28 cellular contexts compared by ENCODE assay signal in genomic region chr2:77210725-77211124, GRCh38.
"Had no signal": no experiment of that assay in that cellular context is flagged by ENCODE, and none has a peak within 500 bp of the region (broad histone marks: within the 10 kb centered on the region; RNA-seq: fewer than 3 reads in every experiment).

No MANE protein-coding gene starts in this region.

- H3K9me3 ChIP-seq: ovary, psoas muscle, right lobe of liver, sigmoid colon, stomach, thoracic aorta, thyroid gland, tibial nerve, upper lobe of left lung had no signal

- H3K79me2 ChIP-seq: parathyroid adenoma had no signal

- DNase-seq: naive thymus-derived CD4-positive, alpha-beta T cell; nephron progenitor cell; occipital lobe; ovary; posterior cingulate gyrus; psoas muscle; right cardiac atrium; right lobe of liver; sigmoid colon; small intestine; stimulated activated CD4-positive, alpha-beta T cell treated with anti-CD3 and anti-CD28 coated beads, Interleukin-15, amount 100 ng/mL, for 24 hours; stimulated activated CD4-positive, alpha-beta T cell treated with anti-CD3 and anti-CD28 coated beads, Interleukin-2, amount 100 ng/mL, for 24 hours; stimulated activated CD4-positive, alpha-beta T cell treated with anti-CD3 and anti-CD28 coated beads, Interleukin-2, amount 100 ng/mL, for 48 hours; stimulated activated CD4-positive, alpha-beta T cell treated with anti-CD3 and anti-CD28 coated beads, Interleukin-4, amount 100 ng/mL, for 24 hours; stimulated activated naive B cell treated with anti-CD40 and anti-IgM and Interleukin-4, amounts not matched to agents 10 μg/mL and 1 μg/mL and 100 μg/mL, for 72 hours; stimulated activated naive CD4-positive, alpha-beta T cell treated with Interleukin-2 at 50 U/mL for 16 hours; stomach; thyroid gland; trophoblast cell; upper lobe of left lung had no signal

- H3K27me3 Mint-ChIP-seq: naive thymus-derived CD4-positive, alpha-beta T cell; natural killer cell treated with Interleukin-12 subunit alpha and Interleukin-12 subunit beta and Interleukin-15 and Interleukin-18, amount 100 ng/mL, for 72 hours; progenitor cell of endocrine pancreas; stimulated activated naive B cell treated with anti-CD40 and anti-IgM and Interleukin-4, amounts not matched to agents 10 μg/mL and 1 μg/mL and 100 μg/mL, for 72 hours; stimulated activated naive CD8-positive, alpha-beta T cell treated with anti-CD3 and anti-CD28 coated beads, Interleukin-15, Interleukin-2, amounts not matched to agents 100 ng/mL and 50 ng/mL, for 24 hours had no signal

- H3K36me3 Mint-ChIP-seq: naive thymus-derived CD4-positive, alpha-beta T cell; natural killer cell treated with Interleukin-12 subunit alpha and Interleukin-12 subunit beta and Interleukin-15 and Interleukin-18, amount 100 ng/mL, for 72 hours; stimulated activated effector memory CD8-positive, alpha-beta T cell treated with anti-CD3 and anti-CD28 coated beads, Interleukin-12 subunit alpha, Interleukin-12 subunit beta, amount 100 ng/mL, for 72 hours; stimulated activated naive B cell treated with anti-CD40 and anti-IgM and Interleukin-4, amounts not matched to agents 10 μg/mL and 1 μg/mL and 100 μg/mL, for 72 hours had no signal

- ATAC-seq: naive thymus-derived CD4-positive, alpha-beta T cell; natural killer cell treated with Interleukin-12 subunit alpha and Interleukin-12 subunit beta and Interleukin-15 and Interleukin-18, amount 100 ng/mL, for 72 hours; psoas muscle; right cardiac atrium; right lobe of liver; stimulated activated effector memory CD8-positive, alpha-beta T cell treated with anti-CD3 and anti-CD28 coated beads, Interleukin-12 subunit alpha, Interleukin-12 subunit beta, amount 100 ng/mL, for 72 hours; stimulated activated naive B cell treated with anti-CD40 and anti-IgM and Interleukin-4, amounts not matched to agents 10 μg/mL and 1 μg/mL and 100 μg/mL, for 72 hours had no signal

- H3K4me3 ChIP-seq: ovary, psoas muscle, right lobe of liver, sigmoid colon, stomach, thoracic aorta, thyroid gland, tibial nerve, upper lobe of left lung had no signal

- H3K27me3 ChIP-seq: ovary, right lobe of liver, sigmoid colon, stomach, thyroid gland, tibial nerve, upper lobe of left lung had no signal

- H3K27ac Mint-ChIP-seq: naive thymus-derived CD4-positive, alpha-beta T cell; natural killer cell treated with Interleukin-12 subunit alpha and Interleukin-12 subunit beta and Interleukin-15 and Interleukin-18, amount 100 ng/mL, for 72 hours; progenitor cell of endocrine pancreas; stimulated activated effector memory CD8-positive, alpha-beta T cell treated with anti-CD3 and anti-CD28 coated beads, Interleukin-12 subunit alpha, Interleukin-12 subunit beta, amount 100 ng/mL, for 72 hours; stimulated activated naive B cell treated with anti-CD40 and anti-IgM and Interleukin-4, amounts not matched to agents 10 μg/mL and 1 μg/mL and 100 μg/mL, for 72 hours; stimulated activated naive CD8-positive, alpha-beta T cell treated with anti-CD3 and anti-CD28 coated beads, Interleukin-15, Interleukin-2, amounts not matched to agents 100 ng/mL and 50 ng/mL, for 24 hours had no signal

- H3K36me3 ChIP-seq: ovary, right lobe of liver, sigmoid colon, stomach, thoracic aorta, thyroid gland, tibial nerve, upper lobe of left lung had no signal

- H3K9me3 Mint-ChIP-seq: nephron progenitor cell; neural crest cell; stimulated activated naive B cell treated with anti-CD40 and anti-IgM and Interleukin-4, amounts not matched to agents 10 μg/mL and 1 μg/mL and 100 μg/mL, for 72 hours had no signal

- H3K4me1 ChIP-seq: parathyroid adenoma, psoas muscle, right lobe of liver, sigmoid colon, stomach, thyroid gland, tibial nerve, upper lobe of left lung had no signal

- H2AFZ ChIP-seq: parathyroid adenoma had no signal

- H3K27ac ChIP-seq: ovary, parathyroid adenoma, psoas muscle, right lobe of liver, sigmoid colon, stomach, thoracic aorta, thyroid gland, tibial nerve, upper lobe of left lung had no signal

- H3K9ac ChIP-seq: parathyroid adenoma had no signal

- H3K4me3 Mint-ChIP-seq: naive thymus-derived CD4-positive, alpha-beta T cell; natural killer cell treated with Interleukin-12 subunit alpha and Interleukin-12 subunit beta and Interleukin-15 and Interleukin-18, amount 100 ng/mL, for 72 hours; nephron progenitor cell; neural crest cell; stimulated activated effector memory CD8-positive, alpha-beta T cell treated with anti-CD3 and anti-CD28 coated beads, Interleukin-12 subunit alpha, Interleukin-12 subunit beta, amount 100 ng/mL, for 72 hours; stimulated activated naive B cell treated with anti-CD40 and anti-IgM and Interleukin-4, amounts not matched to agents 10 μg/mL and 1 μg/mL and 100 μg/mL, for 72 hours; stimulated activated naive CD8-positive, alpha-beta T cell treated with anti-CD3 and anti-CD28 coated beads, Interleukin-15, Interleukin-2, amounts not matched to agents 100 ng/mL and 50 ng/mL, for 24 hours had no signal

- H3K4me1 Mint-ChIP-seq: naive thymus-derived CD4-positive, alpha-beta T cell; nephron progenitor cell; neural crest cell; stimulated activated effector memory CD8-positive, alpha-beta T cell treated with anti-CD3 and anti-CD28 coated beads, Interleukin-12 subunit alpha, Interleukin-12 subunit beta, amount 100 ng/mL, for 72 hours; stimulated activated naive B cell treated with anti-CD40 and anti-IgM and Interleukin-4, amounts not matched to agents 10 μg/mL and 1 μg/mL and 100 μg/mL, for 72 hours had no signal
